ENCODE assay signal across 1 cellular context in the genomic region with DNA sequence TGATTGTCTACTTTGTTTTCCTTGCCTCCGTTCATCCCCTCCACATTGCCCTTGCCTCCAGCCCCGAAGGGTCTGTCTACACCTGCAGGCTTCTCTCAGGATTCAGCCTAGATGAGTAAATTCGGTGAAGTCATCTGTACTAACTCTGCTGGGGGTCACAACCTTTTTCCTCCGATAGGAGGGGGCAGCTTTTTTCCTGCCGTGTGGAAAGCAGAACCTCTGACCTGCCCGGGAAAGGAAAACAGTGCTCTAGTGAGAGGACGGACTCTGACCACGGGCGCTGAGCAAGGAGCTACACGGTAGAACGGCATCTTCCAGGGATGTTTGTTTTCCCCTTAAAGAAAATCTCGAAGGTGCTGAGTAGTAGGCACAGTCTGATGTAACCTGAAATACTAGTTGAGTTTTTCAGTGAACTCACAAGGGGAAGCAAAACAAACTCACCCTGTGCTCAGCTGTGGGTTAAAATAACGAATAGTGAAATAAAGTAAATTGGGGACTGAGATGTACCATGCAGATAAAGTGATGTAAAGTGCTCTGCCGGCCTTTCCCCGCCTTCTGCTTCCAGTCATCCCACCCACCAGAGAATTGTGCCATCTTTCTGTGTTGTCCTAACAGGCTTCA.
TF ChIP-seq lines count a peak whose summit lies in the region.

No MANE protein-coding gene starts in this region.

TF ChIP-seq in HEK293, 187 proteins besides CTCF, POLR2A, EP300 and RAD21 (continued from another document):
- peak; percentile 20; the same call in 1 of the 2 replicates for TF ChIP-seq ZNF629 (tag by site-specific recombination; IDR thresholded peaks at IDR 0.05)
- no peak for TF ChIP-seq ZNF114 (tag by site-specific recombination; IDR thresholded peaks at IDR 0.05)
